In the genomic region with DNA sequence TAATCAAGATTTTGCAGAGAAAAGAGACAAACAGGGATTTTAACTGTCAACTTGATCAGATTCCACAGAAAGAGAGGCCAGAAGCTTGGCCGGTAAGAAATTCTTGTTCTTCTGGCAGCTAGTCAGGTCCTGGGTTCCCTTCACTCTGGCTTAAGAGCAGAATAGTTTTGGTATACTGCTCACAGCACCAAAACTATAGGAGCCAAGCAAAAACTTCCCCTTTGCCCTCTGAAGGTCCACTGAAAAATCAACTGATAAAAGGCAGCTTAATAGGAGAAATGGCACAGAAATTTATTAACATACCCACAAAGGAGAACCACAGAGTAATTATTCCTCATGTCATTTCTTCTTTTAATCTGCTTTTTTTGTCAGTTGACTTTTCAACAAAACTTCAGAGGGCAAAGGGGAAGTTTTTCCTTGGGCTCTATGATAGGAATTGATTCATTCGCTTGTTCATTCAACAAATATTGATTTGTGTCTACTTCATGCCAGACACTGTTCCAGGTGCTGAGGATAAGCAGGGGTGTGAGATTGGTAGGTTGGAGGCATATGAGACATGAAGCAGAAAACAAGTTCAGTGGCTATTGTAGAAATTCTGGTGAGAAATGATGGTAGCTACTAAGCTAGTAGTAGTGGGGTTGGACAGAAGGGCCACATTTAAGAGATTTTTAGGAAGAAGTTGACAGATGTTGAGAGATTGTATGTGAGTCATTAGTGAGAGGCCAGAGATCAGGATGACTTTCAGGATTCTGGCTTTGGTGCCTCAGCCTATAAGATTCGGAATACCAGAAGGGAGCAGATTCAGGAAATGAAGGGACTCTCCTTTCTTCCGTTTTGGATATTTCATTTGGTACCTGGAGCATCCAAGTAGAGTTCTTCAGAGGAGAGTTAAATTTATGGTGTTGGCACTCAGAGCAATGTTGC, we compare ENCODE assay signal across 17 cellular contexts. TPM values are rescaled to one million over a fixed set of nuclear protein-coding genes. Genes with fewer than 3 reads are reported as not detected.
A peak's percentile ranks its signal among the peaks of the same experiment; 100 is the strongest.
DNase-seq lines count a peak whose midpoint lies in the region; ATAC-seq, FAIRE-seq and TF ChIP-seq lines count a peak whose summit lies in the region.
"Had no signal": no experiment of that assay in that cellular context is flagged by ENCODE, and none has a peak within 500 bp of the region (broad histone marks: within the 10 kb centered on the region; RNA-seq: fewer than 3 reads in every experiment).

No MANE protein-coding gene starts in this region.

- H3K27me3 ChIP-seq in K562 (ENCODE audit: control insufficient read depth in 2 of 2, insufficient read depth in 2 of 2, low read length in 2 of 2), result no peaks in the 10 kb centered on the region
- no peaks in the 10 kb centered on the region for H3K27me3 ChIP-seq in HepG2 (ENCODE audit: control insufficient read depth in 1 of 2, insufficient read depth in 2 of 2, low read length in 2 of 2)
- H3K27me3 ChIP-seq: BE2C had no signal

- H3K4me1 Mint-ChIP-seq in Calu3 (ENCODE audit: low read depth, unreplicated experiment), result peaks cover 9% of the 10 kb centered on the region
- H3K4me1 Mint-ChIP-seq in T-helper 17 cell, result peaks cover 2% of the 10 kb centered on the region
- H3K4me1 Mint-ChIP-seq: IgD-negative memory B cell had no signal

- CTCF ChIA-PET in Calu3 (lab: Charles Lee), result no interaction called here
- CTCF ChIA-PET in K562 (lab: Yijun Ruan, JAX; ENCODE audit: low intra/inter-chr PET ratio), result no interaction called here
- CTCF ChIA-PET in HepG2 (lab: Yijun Ruan, JAX; ENCODE audit: low intra/inter-chr PET ratio, low total read pairs), result no interaction called here

- H3K9me1 ChIP-seq in K562 (ENCODE audit: control insufficient read depth, insufficient read depth, low read length), result no peaks in the 10 kb centered on the region

- ATAC-seq in K562 (no peak), HepG2 (no peak), GM21717 (IDR thresholded peaks at IDR 0.05; ENCODE audit: unreplicated experiment) (no peak), T-helper 17 cell (no peak)
- ATAC-seq: A549; CD8-positive, alpha-beta T cell had no signal

- TF ChIP-seq POLR2A in K562 (conservative IDR thresholded peaks at IDR 0.05) (no peak), HepG2 (IDR thresholded peaks at IDR 0.05; ENCODE audit: insufficient read depth in 1 of 2, low read depth in 2 of 2, low read length in 2 of 2) (no peak)

- H3K27ac ChIP-seq in K562 (ENCODE audit: extremely low read depth, low read depth, low read length) (no peak overlapping the region), HepG2 (ENCODE audit: extremely low read length, insufficient read depth, low read length) (no peak overlapping the region)
- H3K27ac ChIP-seq: A549, C4-2B had no signal

- H2AFZ ChIP-seq in K562 (ENCODE audit: low read depth, low read length), result no peak overlapping the region
- no peak overlapping the region for H2AFZ ChIP-seq in HepG2 (ENCODE audit: low read length)

- H3K79me2 ChIP-seq in K562 (ENCODE audit: control insufficient read depth, insufficient read depth, low read length) (no peaks in the 10 kb centered on the region), HepG2 (ENCODE audit: insufficient read depth, low read length) (no peaks in the 10 kb centered on the region)

- no peak for FAIRE-seq in K562 (lab: Jason Lieb, UNC)
- no peak for FAIRE-seq in HepG2 (lab: Jason Lieb, UNC)
- FAIRE-seq: A549, GM18507 had no signal

- no peak overlapping the region for H3K4me3 ChIP-seq in K562
- H3K4me3 ChIP-seq in HepG2 (replicated peaks in 1 of 3; ENCODE audit: insufficient read depth in 1 of 3, low read depth in 2 of 3, low read length in 3 of 3), result no peak overlapping the region
- H3K4me3 ChIP-seq: A549 had no signal

- no TSS peak for BruUV-seq in Calu3 (replicated peaks; lab: Mats Ljungman, UMichigan)
- BruUV-seq in K562 (replicated peaks; lab: Mats Ljungman, UMichigan), result TSS peak; percentile 27
- TSS peak; percentile 47 for BruUV-seq in HepG2 (replicated peaks; lab: Mats Ljungman, UMichigan)

- no peaks in the 10 kb centered on the region for H3K9me3 ChIP-seq in K562 (replicated peaks; ENCODE audit: control insufficient read depth, insufficient read depth, low read depth, low read length)
- no peaks in the 10 kb centered on the region for H3K9me3 ChIP-seq in HepG2 (ENCODE audit: low read length)
- no peaks in the 10 kb centered on the region for H3K9me3 ChIP-seq in T-helper 17 cell (ENCODE audit: control insufficient read depth, low read length, poor library complexity, severe bottlenecking)
- H3K9me3 ChIP-seq: A549, BE2C had no signal

- H3K27ac Mint-ChIP-seq in Calu3 (ENCODE audit: unreplicated experiment) (peak overlapping the region; percentile 2), T-helper 17 cell (no peak overlapping the region)
- H3K27ac Mint-ChIP-seq: CD8-positive, alpha-beta T cell; IgD-negative memory B cell had no signal

- DNase-seq in Calu3, result no peak
- DNase-seq in NCI-H524 (lab: John Stamatoyannopoulos, UW), result peak; percentile 4 to 57
- DNase-seq in K562 (ENCODE audit: extremely low read depth in 1 of 4, low spot score in 3 of 4), result no peak
- no peak for DNase-seq in HepG2 (ENCODE audit: low spot score)
- DNase-seq in GDM1 (lab: John Stamatoyannopoulos, UW), result no peak
- no peak for DNase-seq in T-helper 17 cell
- DNase-seq: BE2C; CD8-positive, alpha-beta T cell; COR-L47; DMS53; GOT3; H9 had no signal

- H3K4me1 ChIP-seq in K562 (replicated peaks in 1 of 2; ENCODE audit: control insufficient read depth in 2 of 2, insufficient read depth in 2 of 2, low read length in 2 of 2) (no peaks in the 10 kb centered on the region), HepG2 (ENCODE audit: insufficient read depth, low read length) (no peaks in the 10 kb centered on the region)
- H3K4me1 ChIP-seq: A549 had no signal

- H3K9ac ChIP-seq in K562 (ENCODE audit: insufficient read depth in 1 of 2, low read depth in 2 of 2, low read length in 2 of 2) (no peak overlapping the region), HepG2 (ENCODE audit: insufficient read depth, low read depth, low read length) (no peak overlapping the region)

- in situ Hi-C loops in K562 (cut with MboI) (no loop called here), HepG2 (cut with HindIII; ENCODE audit: extremely low pct_ligation_motif_present, low pct_unique_long_range_greater_than_20kb) (no loop called here)

- H4K20me1 ChIP-seq in K562 (replicated peaks; ENCODE audit: control insufficient read depth, insufficient read depth, low read length) (no peaks in the 10 kb centered on the region), HepG2 (ENCODE audit: insufficient read depth, low read length) (no peaks in the 10 kb centered on the region)

- TF ChIP-seq EP300 in K562 (IDR thresholded peaks at IDR 0.05; ENCODE audit: low read length), result no peak
- TF ChIP-seq EP300 in HepG2 (IDR thresholded peaks at IDR 0.05; ENCODE audit: low read depth in 2 of 2, low read length in 2 of 2), result no peak
- TF ChIP-seq EP300 in HepG2 (CRISPR knock-in tag; IDR thresholded peaks at IDR 0.05; ENCODE audit: borderline replicate concordance), result no peak

- no peaks in the 10 kb centered on the region for H3K9me3 Mint-ChIP-seq in Calu3 (ENCODE audit: low read depth, unreplicated experiment)
- H3K9me3 Mint-ChIP-seq: CD8-positive, alpha-beta T cell; IgD-negative memory B cell had no signal

- TF ChIP-seq RAD21 in K562 (CRISPR knock-in tag; conservative IDR thresholded peaks at IDR 0.05 in 1 of 2, IDR thresholded peaks at IDR 0.05 in 1 of 2) (no peak), HepG2 (CRISPR knock-in tag; IDR thresholded peaks at IDR 0.05) (no peak)

- no peaks in the 10 kb centered on the region for H3K36me3 Mint-ChIP-seq in Calu3 (ENCODE audit: insufficient read depth, unreplicated experiment)
- peaks cover 3% of the 10 kb centered on the region for H3K36me3 Mint-ChIP-seq in T-helper 17 cell (ENCODE audit: low read depth)

- POLR2A ChIA-PET in K562 (lab: Yijun Ruan, JAX) (interaction anchor here (0.7 to 1.0 kb wide), 4 partner anchors 11 to 295 kb away, joined by 3 to 5 read pairs (median 4); no protein-coding TSS in a partner anchor), HepG2 (lab: Yijun Ruan, JAX) (no interaction called here)

- TF ChIP-seq CTCF in Calu3 (IDR thresholded peaks at IDR 0.05; ENCODE audit: unreplicated experiment) (no peak), K562 (IDR thresholded peaks at IDR 0.05 in 2 of 3, conservative IDR thresholded peaks at IDR 0.05 in 1 of 3; ENCODE audit: insufficient read depth in 2 of 3, low read depth in 1 of 3, low read length in 3 of 3) (no peak), HepG2 (CRISPR knock-in tag; IDR thresholded peaks at IDR 0.05) (no peak)

- WGBS in K562 (ENCODE audit: insufficient coverage, low coverage, missing lambda C conversion rate), result 67% methylated on average over 4 of the region's 4 CpGs
- WGBS in HepG2 (ENCODE audit: low lambda C conversion rate), result 94% methylated on average over 4 of the region's 4 CpGs

- H3K4me3 Mint-ChIP-seq in Calu3 (ENCODE audit: low read depth, unreplicated experiment), result no peak overlapping the region
- H3K4me3 Mint-ChIP-seq in T-helper 17 cell, result no peak overlapping the region
- H3K4me3 Mint-ChIP-seq: CD8-positive, alpha-beta T cell; H9; IgD-negative memory B cell had no signal

- intact Hi-C loops in Calu3 (cut with micrococcal nuclease; ENCODE audit: unreplicated experiment) (no loop called here), K562 (cut with micrococcal nuclease) (no loop called here), HepG2 (cut with micrococcal nuclease; ENCODE audit: unreplicated experiment) (no loop called here)

- H3K36me3 ChIP-seq in K562 (ENCODE audit: control insufficient read depth, insufficient read depth, low read length), result peaks cover 9% of the 10 kb centered on the region; the same call in 1 of the 3 replicates
- H3K36me3 ChIP-seq in HepG2 (replicated peaks in 1 of 2; ENCODE audit: control insufficient read depth in 1 of 2, insufficient read depth in 2 of 2, low read length in 2 of 2), result no peaks in the 10 kb centered on the region
- H3K36me3 ChIP-seq: BE2C had no signal

- H3K4me2 ChIP-seq in K562 (ENCODE audit: insufficient read depth, low read length) (no peak overlapping the region), HepG2 (ENCODE audit: low read depth, low read length) (no peak overlapping the region)
- H3K4me2 ChIP-seq: A549 had no signal

- H3K27me3 Mint-ChIP-seq in Calu3 (ENCODE audit: unreplicated experiment) (no peaks in the 10 kb centered on the region), T-helper 17 cell (no peaks in the 10 kb centered on the region)
- H3K27me3 Mint-ChIP-seq: IgD-negative memory B cell had no signal

RNA-seq across cellular contexts. Expression of a gene that starts 20.6 kb away (rescaled TPM):
- 61.7 and 72.4 TPM in 2 replicates for total RNA-seq in Calu3 (2022)
- 39.0 and 100 TPM in 2 replicates for total RNA-seq in K562 (2011; cell fraction: chromatin; rRNA removed; ENCODE audit: low replicate concordance)
- total RNA-seq in K562 (2011; cell fraction: nucleolus; rRNA removed), result 23.3 and 36.5 TPM in 2 replicates
- total RNA-seq in K562 (2011; cell fraction: nucleoplasm; rRNA removed), result 50.3 and 69.0 TPM in 2 replicates
- 34.6 and 41.4 TPM in 2 replicates for total RNA-seq in K562 (2014; rRNA removed)
- 66.7 and 77.0 TPM in 2 replicates for total RNA-seq in K562 (2014; rRNA removed; fragmentation: Illumina TruSeq; extraction: Trizol)
- total RNA-seq in K562 (2015; rRNA removed; fragmentation: Illumina TruSeq; extraction: Trizol), result 66.2 and 68.6 TPM in 2 replicates
- 68.4 and 77.8 TPM in 2 replicates for total RNA-seq in K562 (2021)
- polyA plus RNA-seq in K562 (2011; rRNA removed), result 49.9 and 56.4 TPM in 2 replicates
- 38.9 and 51.9 TPM in 2 replicates for polyA plus RNA-seq in K562 (2011; cell fraction: cytosol; rRNA removed)
- 82.5 and 93.8 TPM in 2 replicates for polyA plus RNA-seq in K562 (2011; cell fraction: nucleus; rRNA removed)
- polyA plus RNA-seq in K562 (2012), result 40.0 and 43.3 TPM in 2 replicates
- 36.9 and 42.2 TPM in 2 replicates for polyA plus RNA-seq in K562 (2014; fragmentation: Illumina TruSeq; extraction: Trizol)
- 10 to 100 TPM; 21.9 to 30.5 TPM for polyA plus RNA-seq in K562 (2014; fragmentation: Nextera tagmentation; extraction: Ambion mirVana)
- 42.2 TPM in 2 replicates for polyA plus RNA-seq in K562 (2014; rRNA removed)
- polyA minus RNA-seq in K562 (2011; rRNA and poly(A)+ RNA removed), result 114 and 120 TPM in 2 replicates
- 37.6 and 38.2 TPM in 2 replicates for polyA minus RNA-seq in K562 (2011; cell fraction: cytosol; rRNA and poly(A)+ RNA removed)
- 55.5 and 85.7 TPM in 2 replicates for polyA minus RNA-seq in K562 (2011; cell fraction: nucleus; rRNA and poly(A)+ RNA removed)
- total RNA-seq in HepG2 (2016; rRNA removed; fragmentation: Illumina TruSeq; extraction: Trizol), result 58.0 and 73.3 TPM in 2 replicates
- 7.7 and 13.8 TPM in 2 replicates for total RNA-seq in HepG2 (2016; cell fraction: cytosol; rRNA removed; fragmentation: Illumina TruSeq; extraction: Trizol; ENCODE audit: low read depth)
- total RNA-seq in HepG2 (2016; cell fraction: insoluble cytoplasmic fraction; rRNA removed; fragmentation: Illumina TruSeq; extraction: Trizol), result 53.3 and 67.8 TPM in 2 replicates
- total RNA-seq in HepG2 (2016; cell fraction: membrane; rRNA removed; fragmentation: Illumina TruSeq; extraction: Trizol), result 18.8 and 21.2 TPM in 2 replicates
- total RNA-seq in HepG2 (2016; cell fraction: nucleus; rRNA removed; fragmentation: Illumina TruSeq; extraction: Trizol), result 57.3 and 66.1 TPM in 2 replicates
- polyA plus RNA-seq in HepG2 (2011; rRNA removed), result 18.3 and 21.1 TPM in 2 replicates
- polyA plus RNA-seq in HepG2 (2011; cell fraction: cytosol; rRNA removed), result 17.9 and 20.8 TPM in 2 replicates
- 14.9 and 15.6 TPM in 2 replicates for polyA plus RNA-seq in HepG2 (2011; cell fraction: nucleus; rRNA removed)
- polyA plus RNA-seq in HepG2 (2012), result 14.7 and 20.1 TPM in 2 replicates
- polyA plus RNA-seq in HepG2 (2016; cell fraction: cytosol; fragmentation: Illumina TruSeq; extraction: Trizol; ENCODE audit: low read depth), result 1.9 and 3.2 TPM in 2 replicates
- polyA plus RNA-seq in HepG2 (2016; cell fraction: insoluble cytoplasmic fraction; fragmentation: Illumina TruSeq; extraction: Trizol; ENCODE audit: low read depth), result 53.7 and 61.6 TPM in 2 replicates
- 8.4 and 10.0 TPM in 2 replicates for polyA plus RNA-seq in HepG2 (2016; cell fraction: membrane; fragmentation: Illumina TruSeq; extraction: Trizol; ENCODE audit: low read depth)
- 45.9 and 52.1 TPM in 2 replicates for polyA plus RNA-seq in HepG2 (2016; cell fraction: nucleus; fragmentation: Illumina TruSeq; extraction: Trizol; ENCODE audit: insufficient read depth, low read depth)
- polyA minus RNA-seq in HepG2 (2011; rRNA and poly(A)+ RNA removed; ENCODE audit: low replicate concordance), result 77.1 and 157 TPM in 2 replicates
- 24.7 and 28.9 TPM in 2 replicates for polyA minus RNA-seq in HepG2 (2011; cell fraction: cytosol; rRNA and poly(A)+ RNA removed)
- 50.3 and 56.1 TPM in 2 replicates for polyA minus RNA-seq in HepG2 (2011; cell fraction: nucleus; rRNA and poly(A)+ RNA removed)
- total RNA-seq in T-helper 17 cell, result 10 to 100 TPM; 42.6 to 49.5 TPM

RNA-seq across cellular contexts. Expression of a gene that starts 25.5 kb away (rescaled TPM):
- total RNA-seq in Calu3 (2022) (88.8 and 97.4 TPM in 2 replicates), K562 (2014; rRNA removed) (77.6 and 82.2 TPM in 2 replicates), K562 (2014; rRNA removed; fragmentation: Illumina TruSeq; extraction: Trizol) (133 and 145 TPM in 2 replicates), K562 (2015; rRNA removed; fragmentation: Illumina TruSeq; extraction: Trizol) (132 and 139 TPM in 2 replicates), K562 (2021) (94.5 and 102 TPM in 2 replicates), HepG2 (2016; rRNA removed; fragmentation: Illumina TruSeq; extraction: Trizol) (116 and 141 TPM in 2 replicates), T-helper 17 cell (10 to 100 TPM; 23.7 to 29.4 TPM)
- 20.6 and 26.6 TPM in 2 replicates for total RNA-seq in K562 (2011; cell fraction: chromatin; rRNA removed; ENCODE audit: low replicate concordance)
- 10.8 and 11.4 TPM in 2 replicates for total RNA-seq in K562 (2011; cell fraction: nucleolus; rRNA removed)
- total RNA-seq in K562 (2011; cell fraction: nucleoplasm; rRNA removed), result 21.5 and 22.1 TPM in 2 replicates
- polyA plus RNA-seq in K562 (2011; rRNA removed) (160 and 181 TPM in 2 replicates), K562 (2014; fragmentation: Illumina TruSeq; extraction: Trizol) (107 and 136 TPM in 2 replicates), K562 (2014; fragmentation: Nextera tagmentation; extraction: Ambion mirVana) (10 to 100 TPM; 51.7 to 56.9 TPM), K562 (2014; rRNA removed) (85.5 and 93.1 TPM in 2 replicates), HepG2 (2011; rRNA removed) (74.0 and 96.6 TPM in 2 replicates)
- 63.7 and 111 TPM in 2 replicates for polyA plus RNA-seq in K562 (2011; cell fraction: cytosol; rRNA removed)
- 31.0 and 62.6 TPM in 2 replicates for polyA plus RNA-seq in K562 (2011; cell fraction: nucleus; rRNA removed)
- polyA plus RNA-seq in K562 (2012), result 62.7 and 79.2 TPM in 2 replicates
- 123 and 148 TPM in 2 replicates for polyA minus RNA-seq in K562 (2011; rRNA and poly(A)+ RNA removed)
- 59.0 and 76.1 TPM in 2 replicates for polyA minus RNA-seq in K562 (2011; cell fraction: cytosol; rRNA and poly(A)+ RNA removed)
- polyA minus RNA-seq in K562 (2011; cell fraction: nucleus; rRNA and poly(A)+ RNA removed), result 16.0 and 34.2 TPM in 2 replicates
- 81.1 and 93.2 TPM in 2 replicates for total RNA-seq in HepG2 (2016; cell fraction: cytosol; rRNA removed; fragmentation: Illumina TruSeq; extraction: Trizol; ENCODE audit: low read depth)
- 125 and 142 TPM in 2 replicates for total RNA-seq in HepG2 (2016; cell fraction: insoluble cytoplasmic fraction; rRNA removed; fragmentation: Illumina TruSeq; extraction: Trizol)
- 177 and 180 TPM in 2 replicates for total RNA-seq in HepG2 (2016; cell fraction: membrane; rRNA removed; fragmentation: Illumina TruSeq; extraction: Trizol)
- total RNA-seq in HepG2 (2016; cell fraction: nucleus; rRNA removed; fragmentation: Illumina TruSeq; extraction: Trizol), result 59.2 and 68.0 TPM in 2 replicates
- polyA plus RNA-seq in HepG2 (2011; cell fraction: cytosol; rRNA removed), result 48.2 and 71.1 TPM in 2 replicates
- polyA plus RNA-seq in HepG2 (2011; cell fraction: nucleus; rRNA removed), result 21.4 and 24.0 TPM in 2 replicates
- 58.2 and 74.1 TPM in 2 replicates for polyA plus RNA-seq in HepG2 (2012)
- 95.5 and 120 TPM in 2 replicates for polyA plus RNA-seq in HepG2 (2016; cell fraction: cytosol; fragmentation: Illumina TruSeq; extraction: Trizol; ENCODE audit: low read depth)
- 148 and 150 TPM in 2 replicates for polyA plus RNA-seq in HepG2 (2016; cell fraction: insoluble cytoplasmic fraction; fragmentation: Illumina TruSeq; extraction: Trizol; ENCODE audit: low read depth)
- 144 and 145 TPM in 2 replicates for polyA plus RNA-seq in HepG2 (2016; cell fraction: membrane; fragmentation: Illumina TruSeq; extraction: Trizol; ENCODE audit: low read depth)
- polyA plus RNA-seq in HepG2 (2016; cell fraction: nucleus; fragmentation: Illumina TruSeq; extraction: Trizol; ENCODE audit: insufficient read depth, low read depth), result 70.2 and 80.8 TPM in 2 replicates
- 44.5 and 120 TPM in 2 replicates for polyA minus RNA-seq in HepG2 (2011; rRNA and poly(A)+ RNA removed; ENCODE audit: low replicate concordance)
- polyA minus RNA-seq in HepG2 (2011; cell fraction: cytosol; rRNA and poly(A)+ RNA removed), result 47.2 and 50.8 TPM in 2 replicates
- 37.1 and 44.0 TPM in 2 replicates for polyA minus RNA-seq in HepG2 (2011; cell fraction: nucleus; rRNA and poly(A)+ RNA removed)

Comparison
In these comparisons a context has a peak if more than half of its experiments do, and no peak if none do; other contexts are left out.
1. DNase-seq: peak in NCI-H524 (2 of 2); none in Calu3 (single experiment), K562 (0 of 4), HepG2 (single experiment), GDM1 (single experiment) and T-helper 17 cell (0 of 3).